8 cellular contexts compared by ENCODE assay signal in genomic region chr6:31822038-31822821, GRCh38. TPM values are rescaled to one million over a fixed set of nuclear protein-coding genes. Genes with fewer than 3 reads are reported as not detected.
DNase-seq lines count a peak whose midpoint lies in the region; ATAC-seq and TF ChIP-seq lines count a peak whose summit lies in the region.

No MANE protein-coding gene starts in this region.

- H3K36me3 ChIP-seq in DND-41 (ENCODE audit: insufficient read depth, low read length): no peaks in the 10 kb centered on the region
- no peaks in the 10 kb centered on the region for H3K36me3 ChIP-seq in fibroblast of lung (ENCODE audit: control insufficient read depth, insufficient read depth, low read length)
- H3K36me3 ChIP-seq in muscle layer of duodenum (ENCODE audit: control insufficient read depth in 1 of 2, insufficient read depth in 2 of 2, low read length in 2 of 2): peaks cover 0 to 6% of the 10 kb centered on the region in 2 donors

- H3K9ac ChIP-seq in DND-41 (ENCODE audit: low read depth, low read length): peak overlapping the region; percentile 75
- peak overlapping the region; percentile 58 for H3K9ac ChIP-seq in fibroblast of lung (ENCODE audit: insufficient read depth, low read length)

- H3K4me1 ChIP-seq in DND-41 (ENCODE audit: insufficient read depth, low read length): peaks cover 44% of the 10 kb centered on the region
- peaks cover 9% of the 10 kb centered on the region for H3K4me1 ChIP-seq in fibroblast of lung (ENCODE audit: control insufficient read depth, extremely low read depth, insufficient read depth, low read length)
- peaks cover 8 to 27% of the 10 kb centered on the region in 2 donors for H3K4me1 ChIP-seq in muscle layer of duodenum (ENCODE audit: control insufficient read depth in 1 of 2, insufficient read depth in 2 of 2, low read length in 2 of 2)

- H3K79me2 ChIP-seq in DND-41 (ENCODE audit: insufficient read depth, low read length): peaks cover 2% of the 10 kb centered on the region; the same call in 1 of the 2 replicates
- peaks cover 17% of the 10 kb centered on the region for H3K79me2 ChIP-seq in fibroblast of lung (ENCODE audit: control insufficient read depth, insufficient read depth, low read length)

- H3K4me2 ChIP-seq in DND-41 (ENCODE audit: insufficient read depth, low read length) (peak overlapping the region; percentile 95), fibroblast of lung (ENCODE audit: extremely low read depth, insufficient read depth, low read length) (peak overlapping the region; percentile 98)

- H3K9me3 ChIP-seq in DND-41 (ENCODE audit: insufficient read depth, low read length, severe bottlenecking) (no peaks in the 10 kb centered on the region), fibroblast of lung (ENCODE audit: control insufficient read depth, insufficient read depth, low read depth, low read length) (no peaks in the 10 kb centered on the region), muscle layer of duodenum (ENCODE audit: control insufficient read depth in 1 of 2, low read length in 2 of 2) (no peaks in the 10 kb centered on the region)

- H2AFZ ChIP-seq in DND-41 (ENCODE audit: low read depth, low read length): peak overlapping the region; percentile 99
- peak overlapping the region; percentile 36 for H2AFZ ChIP-seq in fibroblast of lung (ENCODE audit: low read length)

- peak overlapping the region; percentile 41 to 93; a peak in 3 of 4 replicates for H3K4me3 ChIP-seq in DND-41 (ENCODE audit: low read depth in 1 of 2, low read length in 2 of 2)
- peak overlapping the region; percentile 61 to 76 (median 66) for H3K4me3 ChIP-seq in fibroblast of lung (replicated peaks in 1 of 4; ENCODE audit: control extremely low read depth in 1 of 4, insufficient read depth in 1 of 4, low read depth in 3 of 4, low read length in 4 of 4)
- peak overlapping the region; percentile 62 to 73 for H3K4me3 ChIP-seq in muscle layer of duodenum (ENCODE audit: low read depth in 1 of 2, low read length in 2 of 2)

- peak; percentile 48 for ATAC-seq in DND-41 (ENCODE audit: insufficient read depth, low read depth)
- no peak for ATAC-seq in GM19328 (IDR thresholded peaks at IDR 0.05; ENCODE audit: unreplicated experiment)

- CTCF ChIA-PET in HEK293T (lab: Yijun Ruan, JAX): interaction anchor here (0.5 kb wide), 1 partner anchor 52 kb away, joined by 3 read pairs; no protein-coding TSS in a partner anchor

- no peaks in the 10 kb centered on the region for H4K20me1 ChIP-seq in DND-41 (ENCODE audit: insufficient read depth, low read length)
- H4K20me1 ChIP-seq in fibroblast of lung (ENCODE audit: control insufficient read depth, extremely low read depth, insufficient read depth, low read length): no peaks in the 10 kb centered on the region

- no peak for TF ChIP-seq CTCF in DND-41 (IDR thresholded peaks at IDR 0.05; ENCODE audit: borderline replicate concordance, extremely low read depth, low read length, poor library complexity, severe bottlenecking)
- no peak for TF ChIP-seq CTCF in fibroblast of lung (conservative IDR thresholded peaks at IDR 0.05 in 1 of 2, IDR thresholded peaks at IDR 0.05 in 1 of 2; ENCODE audit: low read depth in 1 of 2, low read length in 2 of 2)

- DNase-seq in DND-41 (peak; percentile 64), HEK293T (ENCODE audit: extremely low spot score) (peak; percentile 50), activated T-helper 1 cell treated with Interleukin-2 at 50 U/mL for 16 hours (ENCODE audit: low read depth) (peak; percentile 46), fibroblast of lung (ENCODE audit: low read depth in 2 of 2) (peak; percentile 76 to 92), stromal cell of bone marrow (ENCODE audit: low read depth) (peak; percentile 86)

- H3K27ac ChIP-seq in DND-41 (ENCODE audit: low read length) (peak overlapping the region; percentile 83), fibroblast of lung (ENCODE audit: insufficient read depth, low read length) (peak overlapping the region; percentile 84), muscle layer of duodenum (ENCODE audit: low read length) (peak overlapping the region; percentile 99)

- no peaks in the 10 kb centered on the region for H3K27me3 ChIP-seq in DND-41 (ENCODE audit: insufficient read depth, low read length, poor library complexity)
- H3K27me3 ChIP-seq in fibroblast of lung (ENCODE audit: control insufficient read depth, insufficient read depth, low read length): no peaks in the 10 kb centered on the region
- no peaks in the 10 kb centered on the region for H3K27me3 ChIP-seq in muscle layer of duodenum (ENCODE audit: low read depth, low read length)

- POLR2A ChIA-PET in HEK293T (lab: Yijun Ruan, JAX): interaction anchor here (1.8 to 4.7 kb wide), 5 partner anchors 8 to 119 kb away, joined by 5 to 25 read pairs (median 9); partner anchors contain the start of genes ABHD16A, LSM2 and NEU1

TF ChIP-seq in HEK293T, 16 proteins besides CTCF, POLR2A, EP300 and RAD21 (continues in another document):
- TF ChIP-seq LEF1 (IDR thresholded peaks at IDR 0.05; ENCODE audit: borderline replicate concordance): no peak
- TF ChIP-seq FOXM1 (IDR thresholded peaks at IDR 0.05; ENCODE audit: borderline replicate concordance): no peak
- TF ChIP-seq TARDBP (IDR thresholded peaks at IDR 0.05): no peak
- no peak for TF ChIP-seq BHLHE40 (IDR thresholded peaks at IDR 0.05; ENCODE audit: borderline replicate concordance)
- TF ChIP-seq SP1 (IDR thresholded peaks at IDR 0.05): no peak
- no peak for TF ChIP-seq HDGF (IDR thresholded peaks at IDR 0.05; ENCODE audit: borderline replicate concordance)
- TF ChIP-seq ZNF384 (IDR thresholded peaks at IDR 0.05): no peak
- TF ChIP-seq FOXK2 (IDR thresholded peaks at IDR 0.05): no peak
- no peak for TF ChIP-seq FOXA1 (IDR thresholded peaks at IDR 0.05)
- no peak for TF ChIP-seq ARNT (IDR thresholded peaks at IDR 0.05)
- no peak for TF ChIP-seq SUZ12 (IDR thresholded peaks at IDR 0.05)
- no peak for TF ChIP-seq L3MBTL2 (conservative IDR thresholded peaks at IDR 0.05)
- TF ChIP-seq CTBP1 (IDR thresholded peaks at IDR 0.05; ENCODE audit: borderline replicate concordance): no peak
- TF ChIP-seq ELF4 (IDR thresholded peaks at IDR 0.05): no peak
- no peak for TF ChIP-seq NFRKB (IDR thresholded peaks at IDR 0.05)

TF ChIP-seq in PFSK-1, 5 proteins besides CTCF, POLR2A, EP300 and RAD21:
- TF ChIP-seq TAF1 (IDR thresholded peaks at IDR 0.05; ENCODE audit: borderline replicate concordance, insufficient read depth, low read length) (peak; percentile 58; the same call in 1 of the 2 replicates), FOXP2 (optimal IDR thresholded peaks at IDR 0.05; ENCODE audit: borderline replicate concordance, extremely low read depth, extremely low read length, insufficient read depth) (no peak), POLR2AphosphoS5 (IDR thresholded peaks at IDR 0.05; ENCODE audit: low read depth, low read length) (peak; percentile 79)
- TF ChIP-seq, protein P1, sequence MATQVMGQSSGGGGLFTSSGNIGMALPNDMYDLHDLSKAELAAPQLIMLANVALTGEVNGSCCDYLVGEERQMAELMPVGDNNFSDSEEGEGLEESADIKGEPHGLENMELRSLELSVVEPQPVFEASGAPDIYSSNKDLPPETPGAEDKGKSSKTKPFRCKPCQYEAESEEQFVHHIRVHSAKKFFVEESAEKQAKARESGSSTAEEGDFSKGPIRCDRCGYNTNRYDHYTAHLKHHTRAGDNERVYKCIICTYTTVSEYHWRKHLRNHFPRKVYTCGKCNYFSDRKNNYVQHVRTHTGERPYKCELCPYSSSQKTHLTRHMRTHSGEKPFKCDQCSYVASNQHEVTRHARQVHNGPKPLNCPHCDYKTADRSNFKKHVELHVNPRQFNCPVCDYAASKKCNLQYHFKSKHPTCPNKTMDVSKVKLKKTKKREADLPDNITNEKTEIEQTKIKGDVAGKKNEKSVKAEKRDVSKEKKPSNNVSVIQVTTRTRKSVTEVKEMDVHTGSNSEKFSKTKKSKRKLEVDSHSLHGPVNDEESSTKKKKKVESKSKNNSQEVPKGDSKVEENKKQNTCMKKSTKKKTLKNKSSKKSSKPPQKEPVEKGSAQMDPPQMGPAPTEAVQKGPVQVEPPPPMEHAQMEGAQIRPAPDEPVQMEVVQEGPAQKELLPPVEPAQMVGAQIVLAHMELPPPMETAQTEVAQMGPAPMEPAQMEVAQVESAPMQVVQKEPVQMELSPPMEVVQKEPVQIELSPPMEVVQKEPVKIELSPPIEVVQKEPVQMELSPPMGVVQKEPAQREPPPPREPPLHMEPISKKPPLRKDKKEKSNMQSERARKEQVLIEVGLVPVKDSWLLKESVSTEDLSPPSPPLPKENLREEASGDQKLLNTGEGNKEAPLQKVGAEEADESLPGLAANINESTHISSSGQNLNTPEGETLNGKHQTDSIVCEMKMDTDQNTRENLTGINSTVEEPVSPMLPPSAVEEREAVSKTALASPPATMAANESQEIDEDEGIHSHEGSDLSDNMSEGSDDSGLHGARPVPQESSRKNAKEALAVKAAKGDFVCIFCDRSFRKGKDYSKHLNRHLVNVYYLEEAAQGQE (IDR thresholded peaks at IDR 0.05; ENCODE audit: insufficient read depth in 1 of 2, low read depth in 2 of 2, low read length in 2 of 2): 0 out of 4 replicates have a peak, but pooled peaks of 1 of the 2 experiments have one; percentile 35

RNA-seq across cellular contexts. Expression of gene HSPA1B, which starts 5.3 kb away (rescaled TPM):
- polyA plus RNA-seq in PFSK-1 (2012; ENCODE audit: insufficient read length, low read depth): 131 TPM
- total RNA-seq in fibroblast of lung: 115 and 152 TPM in 2 replicates
- 35.5 and 60.2 TPM in 2 replicates for polyA plus RNA-seq in fibroblast of lung
- 52.3 and 95.1 TPM in 2 replicates for polyA plus RNA-seq in fibroblast of lung (2012)
- polyA minus RNA-seq in fibroblast of lung (ENCODE audit: low replicate concordance): 39.2 and 45.2 TPM in 2 replicates

RNA-seq across cellular contexts. Expression of gene HSPA1A, which starts 6.9 kb away (rescaled TPM):
- polyA plus RNA-seq in PFSK-1 (2012; ENCODE audit: insufficient read length, low read depth): 1.4 TPM
- 70.0 and 111 TPM in 2 replicates for total RNA-seq in fibroblast of lung
- 61.2 and 66.3 TPM in 2 replicates for polyA plus RNA-seq in fibroblast of lung
- polyA plus RNA-seq in fibroblast of lung (2012): 98.8 and 107 TPM in 2 replicates
- polyA minus RNA-seq in fibroblast of lung (ENCODE audit: low replicate concordance): 38.5 and 40.2 TPM in 2 replicates

RNA-seq across cellular contexts. Expression of gene HSPA1L, which starts 7.1 kb away (rescaled TPM):
- polyA plus RNA-seq in PFSK-1 (2012; ENCODE audit: insufficient read length, low read depth): 0.23 TPM
- 2.1 and 3.1 TPM in 2 replicates for total RNA-seq in fibroblast of lung
- polyA plus RNA-seq in fibroblast of lung: 0.74 and 0.75 TPM in 2 replicates
- polyA plus RNA-seq in fibroblast of lung (2012): 0.98 and 1.1 TPM in 2 replicates
- 0.26 TPM in 1 of 2 replicates, not detected in the other for polyA minus RNA-seq in fibroblast of lung (ENCODE audit: low replicate concordance)

RNA-seq across cellular contexts. Expression of gene LSM2, which starts 15.5 kb away (rescaled TPM):
- 110 TPM for polyA plus RNA-seq in PFSK-1 (2012; ENCODE audit: insufficient read length, low read depth)
- 23.1 and 24.3 TPM in 2 replicates for total RNA-seq in fibroblast of lung
- polyA plus RNA-seq in fibroblast of lung: 34.7 and 68.1 TPM in 2 replicates
- polyA plus RNA-seq in fibroblast of lung (2012): 39.1 and 68.7 TPM in 2 replicates
- polyA minus RNA-seq in fibroblast of lung (ENCODE audit: low replicate concordance): 54.4 and 96.5 TPM in 2 replicates

RNA-seq across cellular contexts. Expression of gene VARS1, which starts 26.7 kb away (rescaled TPM):
- 347 TPM for polyA plus RNA-seq in PFSK-1 (2012; ENCODE audit: insufficient read length, low read depth)
- 29.8 and 53.5 TPM in 2 replicates for total RNA-seq in fibroblast of lung
- 16.0 and 31.0 TPM in 2 replicates for polyA plus RNA-seq in fibroblast of lung
- 45.2 and 84.7 TPM in 2 replicates for polyA plus RNA-seq in fibroblast of lung (2012)
- polyA minus RNA-seq in fibroblast of lung (ENCODE audit: low replicate concordance): 315 and 394 TPM in 2 replicates
